ENCODE assay signal across 17 cellular contexts in genomic region chr7:29349362-29349761, GRCh38.
"Had no signal": no experiment of that assay in that cellular context is flagged by ENCODE, and none has a peak within 500 bp of the region (broad histone marks: within the 10 kb centered on the region; RNA-seq: fewer than 3 reads in every experiment).

No MANE protein-coding gene starts in this region.

- DNase-seq: activated CD4-positive, alpha-beta T cell treated with anti-CD3 and anti-CD28 coated beads, Interleukin-2, amount 10 ng/mL, durations not matched to agents 7 days and 5 days; activated CD8-positive, alpha-beta T cell treated with anti-CD3 and anti-CD28 coated beads, Interleukin-2, amount 10 ng/mL, durations not matched to agents 7 days and 5 days; activated effector memory CD4-positive, alpha-beta T cell treated with anti-CD3 and anti-CD28 coated beads, Interleukin-2, amount 50 U/mL, for 16 hours; activated naive CD4-positive, alpha-beta T cell treated with anti-CD3 and anti-CD28 coated beads, Interleukin-2, amount 50 U/mL, for 16 hours; activated T-cell treated with anti-CD3 and anti-CD28 coated beads, Interleukin-2, amount 50 U/mL, for 48 hours; effector CD4-positive, alpha-beta T cell; lower lobe of right lung; natural killer cell; stimulated activated CD4-positive, alpha-beta T cell treated with anti-CD3 and anti-CD28 coated beads, Interleukin-4, amount 100 ng/mL, for 24 hours; T-helper 1 cell; T-helper 9 cell; testis had no signal

- H3K4me3 ChIP-seq: esophagus muscularis mucosa, lower lobe of right lung, testis had no signal

- H3K9me3 ChIP-seq: esophagus muscularis mucosa, lower lobe of right lung, testis had no signal

- ATAC-seq: activated CD8-positive, alpha-beta T cell treated with anti-CD3 and anti-CD28 coated beads, Interleukin-2, amount 10 ng/mL, durations not matched to agents 7 days and 5 days; lower lobe of right lung; natural killer cell; sciatic nerve; stimulated activated memory B cell treated with anti-CD40 and anti-IgM and Interleukin-4, amounts not matched to agents 10 μg/mL and 1 μg/mL and 100 μg/mL, for 72 hours had no signal

- FAIRE-seq: astrocyte had no signal

- H3K36me3 ChIP-seq: esophagus muscularis mucosa, lower lobe of right lung had no signal

- H3K27ac ChIP-seq: esophagus muscularis mucosa, lower lobe of right lung, parathyroid adenoma, testis had no signal

- H3K4me1 ChIP-seq: esophagus muscularis mucosa, lower lobe of right lung, parathyroid adenoma had no signal

- H3K27me3 ChIP-seq: esophagus muscularis mucosa, testis had no signal
